8 cellular contexts compared by ENCODE assay signal in the genomic region with DNA sequence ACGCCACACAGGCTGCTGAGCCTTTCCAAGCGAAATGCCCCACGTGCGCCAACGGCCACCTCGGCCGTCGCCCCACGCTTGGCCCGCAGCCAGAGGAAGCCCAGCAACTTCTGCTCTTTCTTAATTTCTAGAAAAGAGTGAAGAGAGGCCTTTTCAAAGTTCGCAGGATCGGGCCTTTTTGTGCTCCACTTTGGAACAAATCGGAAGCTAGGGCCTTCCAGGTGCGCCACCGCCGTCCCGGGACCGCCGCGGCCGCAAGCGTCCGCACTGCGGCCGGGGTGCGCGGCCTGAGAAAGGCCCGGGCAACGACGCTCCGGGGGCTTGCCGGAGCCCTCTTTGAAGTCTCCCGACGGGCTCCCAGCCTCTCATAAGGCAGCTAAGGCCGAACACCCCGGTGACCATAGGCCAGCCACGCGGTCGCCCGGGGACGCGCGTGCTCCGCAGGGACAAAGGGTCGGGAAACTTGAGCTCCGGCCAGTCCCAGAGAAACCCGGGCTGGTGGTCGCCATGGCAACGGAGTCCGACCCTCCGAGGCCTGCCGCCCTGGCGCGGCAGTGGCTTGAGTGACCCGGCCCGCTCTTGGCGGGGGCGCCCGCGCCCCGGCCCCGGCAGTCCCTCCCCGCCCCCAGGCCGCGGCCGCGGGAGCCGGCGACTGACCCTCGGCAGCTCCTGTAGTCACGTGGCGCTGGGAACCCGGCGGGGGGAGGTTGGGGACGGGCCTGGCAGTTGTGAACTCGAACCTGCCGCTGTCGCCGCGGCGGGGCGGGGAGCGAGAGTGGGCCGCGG. TPM values are rescaled to one million over a fixed set of nuclear protein-coding genes. Genes with fewer than 3 reads are reported as not detected.
DNase-seq lines count a peak whose midpoint lies in the region; ATAC-seq, FAIRE-seq and TF ChIP-seq lines count a peak whose summit lies in the region.

TSS of gene REPIN1 (plus strand) at position 725 of the 786 bp plus-strand sequence. CDS start 890 bp downstream, outside the sequence.

- H3K36me3 Mint-ChIP-seq in CD8-positive, alpha-beta memory T cell, result peaks cover 0 to 27% (median 0%) of the 10 kb centered on the region in 3 donors

- no peak for FAIRE-seq in HTR-8/SVneo (lab: Jason Lieb, UNC)

- peaks cover 0 to 2% of the 10 kb centered on the region in 2 donors for H3K27me3 Mint-ChIP-seq in CD8-positive, alpha-beta memory T cell

- H3K79me2 ChIP-seq in OCI-LY3 (ENCODE audit: low read length), result peaks cover 54% of the 10 kb centered on the region

- H3K4me3 ChIP-seq in CD8-positive, alpha-beta memory T cell (ENCODE audit: low read length), result peak within 1 kb of the TSS; percentile 83
- H3K4me3 ChIP-seq in OCI-LY3 (ENCODE audit: low read length) (peak within 1 kb of the TSS; percentile 92), epithelial cell of esophagus (ENCODE audit: low read length) (peak within 1 kb of the TSS; percentile 77), mononuclear cell (ENCODE audit: low read length) (peak within 1 kb of the TSS; percentile 89)

- H2AFZ ChIP-seq in OCI-LY3 (ENCODE audit: low read depth, low read length), result no peak within 1 kb of the TSS

- peak within 1 kb of the TSS; percentile 94 to 99 (median 95) for H3K4me3 Mint-ChIP-seq in CD8-positive, alpha-beta memory T cell

- peaks cover 35% of the 10 kb centered on the region for H4K20me1 ChIP-seq in OCI-LY3 (ENCODE audit: insufficient read depth, low read length)

- TF ChIP-seq CTCF in OCI-LY3 (IDR thresholded peaks at IDR 0.05; ENCODE audit: low read depth, low read length) (no peak), epithelial cell of esophagus (IDR thresholded peaks at IDR 0.05; ENCODE audit: insufficient read depth, low read depth, low read length, missing control alignments) (no peak)

- peak within 1 kb of the TSS; percentile 99 for H3K9ac ChIP-seq in OCI-LY3 (ENCODE audit: low read length)

- H3K27me3 ChIP-seq in CD8-positive, alpha-beta memory T cell (ENCODE audit: insufficient read depth, low read length, poor library complexity, severe bottlenecking), result no peaks in the 10 kb centered on the region
- no peaks in the 10 kb centered on the region for H3K27me3 ChIP-seq in OCI-LY3 (ENCODE audit: low read depth, low read length)
- H3K27me3 ChIP-seq in mononuclear cell (ENCODE audit: insufficient read depth, low read length), result no peaks in the 10 kb centered on the region

- peak; percentile 72 to 86 (median 77) for DNase-seq in CD8-positive, alpha-beta memory T cell
- DNase-seq in HTR-8/SVneo (ENCODE audit: insufficient read length, low spot score) (peak; percentile 69), activated T-cell treated with anti-CD3 and anti-CD28 coated beads for 24 hours (ENCODE audit: low read depth) (peak; percentile 70), epithelial cell of esophagus (ENCODE audit: low read depth) (peak; percentile 65)
- peak; percentile 66 to 78 for DNase-seq in stimulated activated CD8-positive, alpha-beta memory T cell treated with anti-CD3 and anti-CD28 coated beads, Interleukin-2, amount 100 ng/mL, for 48 hours (ENCODE audit: low read depth in 2 of 2)

- H3K9me3 ChIP-seq in CD8-positive, alpha-beta memory T cell (ENCODE audit: low read length), result no peaks in the 10 kb centered on the region
- H3K9me3 ChIP-seq in OCI-LY3 (ENCODE audit: insufficient read depth, low read length), result no peaks in the 10 kb centered on the region
- H3K9me3 ChIP-seq in mononuclear cell (ENCODE audit: low read depth, low read length), result no peaks in the 10 kb centered on the region

- H3K4me1 Mint-ChIP-seq in CD8-positive, alpha-beta memory T cell, result peaks cover 27 to 42% (median 33%) of the 10 kb centered on the region in 3 donors

- peak within 1 kb of the TSS; percentile 93 to 99 (median 94) for H3K27ac Mint-ChIP-seq in CD8-positive, alpha-beta memory T cell

- H3K9me3 Mint-ChIP-seq in CD8-positive, alpha-beta memory T cell, result no peaks in the 10 kb centered on the region

- peak; percentile 16 for ATAC-seq in GM19468 (IDR thresholded peaks at IDR 0.05; ENCODE audit: extremely low read depth, unreplicated experiment)

- H3K4me1 ChIP-seq in CD8-positive, alpha-beta memory T cell (ENCODE audit: insufficient read depth, low read length), result peaks cover 39% of the 10 kb centered on the region
- H3K4me1 ChIP-seq in OCI-LY3 (ENCODE audit: low read length) (peaks cover 60% of the 10 kb centered on the region), mononuclear cell (ENCODE audit: insufficient read depth, low read length) (peaks cover 67% of the 10 kb centered on the region)

- peak within 1 kb of the TSS; percentile 98 for H3K4me2 ChIP-seq in OCI-LY3 (ENCODE audit: low read length)

- CTCF ChIA-PET in CD8-positive, alpha-beta memory T cell (lab: Charles Lee), result interaction anchor here (0.7 to 2.2 kb wide), 6 partner anchors 10 to 46 kb away, joined by 3 to 7 read pairs (median 6); partner anchors contain the start of genes ACTR3C and LRRC61

- POLR2A ChIA-PET in CD8-positive, alpha-beta memory T cell (lab: Charles Lee), result interaction anchor here (0.6 to 2.6 kb wide), 6 partner anchors 10 to 1083 kb away, joined by 3 to 24 read pairs (median 4); a partner anchor contains a TSS

- H3K36me3 ChIP-seq in CD8-positive, alpha-beta memory T cell (ENCODE audit: insufficient read depth, low read length), result no peaks in the 10 kb centered on the region
- H3K36me3 ChIP-seq in OCI-LY3 (replicated peaks; ENCODE audit: low read depth, low read length), result peaks cover 38% of the 10 kb centered on the region

- H3K27ac ChIP-seq in CD8-positive, alpha-beta memory T cell (ENCODE audit: low read depth, low read length), result peak within 1 kb of the TSS; percentile 94
- H3K27ac ChIP-seq in OCI-LY3 (ENCODE audit: low read length), result peak within 1 kb of the TSS; percentile 93

RNA-seq across cellular contexts. Expression of gene REPIN1, which starts in this region (rescaled TPM):
- 10 to 100 TPM; 57.0 to 58.2 TPM for total RNA-seq in CD8-positive, alpha-beta memory T cell
- 60.8 TPM for polyA plus RNA-seq in CD8-positive, alpha-beta memory T cell
- 49.2 TPM for total RNA-seq in mononuclear cell

Comparison
In these comparisons a context has a peak if more than half of its experiments do, and no peak if none do; other contexts are left out.
1. Peak in every context shown above with its lines: DNase-seq, ATAC-seq, H3K4me3 ChIP-seq and H3K27ac ChIP-seq.